25 cellular contexts compared by ENCODE assay signal in the genomic region with DNA sequence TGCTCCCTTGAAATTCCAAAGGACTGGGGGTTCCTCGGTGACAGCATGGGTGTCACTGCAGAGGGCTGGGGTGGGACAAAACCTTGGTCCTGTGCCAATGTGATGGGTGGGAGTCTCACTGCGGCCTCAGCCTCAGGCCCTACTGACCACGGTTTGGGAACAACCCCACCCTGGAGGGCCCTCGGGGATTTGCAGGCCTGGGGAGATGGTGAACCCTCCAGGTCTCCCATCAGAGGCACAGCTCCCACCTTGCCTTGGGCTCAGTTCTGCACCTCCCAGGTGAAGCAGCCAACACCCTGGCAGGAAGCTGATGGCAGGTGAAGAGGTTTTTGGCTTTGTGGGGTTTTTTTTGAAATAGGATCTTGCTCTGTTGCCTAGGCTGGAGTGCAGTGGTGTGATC.
"Had no signal": no experiment of that assay in that cellular context is flagged by ENCODE, and none has a peak within 500 bp of the region (broad histone marks: within the 10 kb centered on the region; RNA-seq: fewer than 3 reads in every experiment).

No MANE protein-coding gene starts in this region.

- H3K9me3 ChIP-seq: lower lobe of right lung, ovary, right atrium auricular region, suprapubic skin, thoracic aorta, tibial artery, upper lobe of right lung had no signal

- DNase-seq: islet precursor cell; kidney glomerular epithelial cell; left cardiac atrium; lower lobe of right lung; mammary epithelial cell; mesenchymal stem cell; naive thymus-derived CD8-positive, alpha-beta T cell; ovary; stimulated activated CD4-positive, alpha-beta T cell treated with anti-CD3 and anti-CD28 coated beads, Interleukin-4, amount 100 ng/mL, for 24 hours; stimulated activated naive CD4-positive, alpha-beta T cell; tibial artery; trophoblast cell; upper lobe of right lung had no signal

- ATAC-seq: left cardiac atrium; left lobe of liver; lower lobe of right lung; naive thymus-derived CD8-positive, alpha-beta T cell; sciatic nerve; stimulated activated effector memory CD8-positive, alpha-beta T cell treated with anti-CD3 and anti-CD28 coated beads, Interleukin-12 subunit alpha, Interleukin-12 subunit beta, amount 100 ng/mL, for 72 hours; upper lobe of right lung had no signal

- H3K27ac Mint-ChIP-seq: naive thymus-derived CD8-positive, alpha-beta T cell; nephron; neural progenitor cell; progenitor cell of endocrine pancreas; stimulated activated effector memory CD8-positive, alpha-beta T cell treated with anti-CD3 and anti-CD28 coated beads, Interleukin-12 subunit alpha, Interleukin-12 subunit beta, amount 100 ng/mL, for 72 hours; stimulated activated naive CD8-positive, alpha-beta T cell treated with anti-CD3 and anti-CD28 coated beads, Interleukin-15, Interleukin-2, amounts not matched to agents 100 ng/mL and 50 ng/mL, for 24 hours had no signal

- H3K27ac ChIP-seq: hepatocyte, lower lobe of right lung, neural progenitor cell, ovary, right atrium auricular region, skin epidermis, suprapubic skin, thoracic aorta, tibial artery, upper lobe of right lung had no signal

- H3K9me3 Mint-ChIP-seq: nephron; neural progenitor cell; stimulated activated effector memory CD8-positive, alpha-beta T cell treated with anti-CD3 and anti-CD28 coated beads, Interleukin-12 subunit alpha, Interleukin-12 subunit beta, amount 100 ng/mL, for 72 hours; stimulated activated naive CD8-positive, alpha-beta T cell treated with anti-CD3 and anti-CD28 coated beads, Interleukin-15, Interleukin-2, amounts not matched to agents 100 ng/mL and 50 ng/mL, for 24 hours had no signal

- H3K4me1 ChIP-seq: lower lobe of right lung, right atrium auricular region, suprapubic skin, tibial artery, upper lobe of right lung had no signal

- H3K36me3 Mint-ChIP-seq: naive thymus-derived CD8-positive, alpha-beta T cell; neural progenitor cell; stimulated activated effector memory CD8-positive, alpha-beta T cell treated with anti-CD3 and anti-CD28 coated beads, Interleukin-12 subunit alpha, Interleukin-12 subunit beta, amount 100 ng/mL, for 72 hours had no signal

- H3K36me3 ChIP-seq: lower lobe of right lung, neural progenitor cell, ovary, right atrium auricular region, suprapubic skin, thoracic aorta, tibial artery, upper lobe of right lung had no signal

- H3K27me3 ChIP-seq: hepatocyte, neural progenitor cell, ovary, right atrium auricular region, upper lobe of right lung had no signal

- H3K4me3 Mint-ChIP-seq: naive thymus-derived CD8-positive, alpha-beta T cell; nephron; neural progenitor cell; stimulated activated effector memory CD8-positive, alpha-beta T cell treated with anti-CD3 and anti-CD28 coated beads, Interleukin-12 subunit alpha, Interleukin-12 subunit beta, amount 100 ng/mL, for 72 hours; stimulated activated naive CD8-positive, alpha-beta T cell treated with anti-CD3 and anti-CD28 coated beads, Interleukin-15, Interleukin-2, amounts not matched to agents 100 ng/mL and 50 ng/mL, for 24 hours had no signal

- H3K4me3 ChIP-seq: hepatocyte, lower lobe of right lung, neural progenitor cell, ovary, right atrium auricular region, skin epidermis, suprapubic skin, thoracic aorta, tibial artery, upper lobe of right lung had no signal

- H3K4me1 Mint-ChIP-seq: naive thymus-derived CD8-positive, alpha-beta T cell; stimulated activated effector memory CD8-positive, alpha-beta T cell treated with anti-CD3 and anti-CD28 coated beads, Interleukin-12 subunit alpha, Interleukin-12 subunit beta, amount 100 ng/mL, for 72 hours had no signal
